Comparison of ENCODE assay signal across 12 cellular contexts in genomic region chr10:126063353-126063791, GRCh38.
DNase-seq lines count a peak whose midpoint lies in the region; ATAC-seq and TF ChIP-seq lines count a peak whose summit lies in the region.
"Had no signal": no experiment of that assay in that cellular context is flagged by ENCODE, and none has a peak within 500 bp of the region (broad histone marks: within the 10 kb centered on the region; RNA-seq: fewer than 3 reads in every experiment).

No MANE protein-coding gene starts in this region.

- in situ Hi-C loops in GM13976 (cut with MboI; ENCODE audit: low sequenced_read_pairs, unreplicated experiment), result no loop called here

- peak overlapping the region; percentile 89 for H3K27ac ChIP-seq in foreskin keratinocyte

- DNase-seq in HCEC 1CT, result peak; percentile 80
- peak; percentile 48 for DNase-seq in amniotic stem cell (lab: John Stamatoyannopoulos, UW)
- DNase-seq in foreskin keratinocyte, result peak; percentile 54 to 77
- DNase-seq in stromal cell of bone marrow (ENCODE audit: low read depth), result peak; percentile 83
- no peak for DNase-seq in NCI-H1417 treated with DMSO at 0.1 percent for 48 hours (lab: John Stamatoyannopoulos, UW)
- DNase-seq in GM13976 (ENCODE audit: low spot score), result no peak
- no peak for DNase-seq in SW 1271 (lab: John Stamatoyannopoulos, UW)
- DNase-seq: activated CD4-positive, alpha-beta T cell treated with anti-CD3 and anti-CD28 coated beads, Interleukin-2, amount 10 ng/mL, durations not matched to agents 24 days and 14 days; heart left ventricle; NCI-H2171 treated with DMSO at 0.1 percent for 48 hours; SHP77 had no signal

- no peaks in the 10 kb centered on the region for H3K27me3 ChIP-seq in foreskin keratinocyte
- H3K27me3 ChIP-seq: heart left ventricle had no signal

- H3K4me1 ChIP-seq in foreskin keratinocyte, result peaks cover 42% of the 10 kb centered on the region

- TF ChIP-seq CTCF in foreskin keratinocyte (conservative IDR thresholded peaks at IDR 0.05) (no peak), GM13976 (IDR thresholded peaks at IDR 0.05; ENCODE audit: borderline replicate concordance, control extremely low read depth, extremely low read depth, insufficient read depth, missing control alignments) (no peak)

- ATAC-seq in foreskin keratinocyte (peak; percentile 44), HG03521 (IDR thresholded peaks at IDR 0.05; ENCODE audit: unreplicated experiment) (no peak)

Comparison
In these comparisons a context has a peak if more than half of its experiments do, and no peak if none do; other contexts are left out.
1. DNase-seq: peak in HCEC 1CT (single experiment), amniotic stem cell (single experiment), foreskin keratinocyte (2 of 2) and stromal cell of bone marrow (single experiment); none in NCI-H1417 treated with DMSO at 0.1 percent for 48 hours (single experiment), GM13976 (single experiment) and SW 1271 (0 of 2).